2 cellular contexts compared by ENCODE assay signal in genomic region chr12:130775953-130776856, GRCh38.
TF ChIP-seq lines count a peak whose summit lies in the region.

No MANE protein-coding gene starts in this region.

TF ChIP-seq in SK-N-SH treated with all-trans-retinoic acid at 6 μM for 48 hours, 23 proteins besides CTCF, POLR2A, EP300 and RAD21 (continued from another document):
- TF ChIP-seq, protein P1, sequence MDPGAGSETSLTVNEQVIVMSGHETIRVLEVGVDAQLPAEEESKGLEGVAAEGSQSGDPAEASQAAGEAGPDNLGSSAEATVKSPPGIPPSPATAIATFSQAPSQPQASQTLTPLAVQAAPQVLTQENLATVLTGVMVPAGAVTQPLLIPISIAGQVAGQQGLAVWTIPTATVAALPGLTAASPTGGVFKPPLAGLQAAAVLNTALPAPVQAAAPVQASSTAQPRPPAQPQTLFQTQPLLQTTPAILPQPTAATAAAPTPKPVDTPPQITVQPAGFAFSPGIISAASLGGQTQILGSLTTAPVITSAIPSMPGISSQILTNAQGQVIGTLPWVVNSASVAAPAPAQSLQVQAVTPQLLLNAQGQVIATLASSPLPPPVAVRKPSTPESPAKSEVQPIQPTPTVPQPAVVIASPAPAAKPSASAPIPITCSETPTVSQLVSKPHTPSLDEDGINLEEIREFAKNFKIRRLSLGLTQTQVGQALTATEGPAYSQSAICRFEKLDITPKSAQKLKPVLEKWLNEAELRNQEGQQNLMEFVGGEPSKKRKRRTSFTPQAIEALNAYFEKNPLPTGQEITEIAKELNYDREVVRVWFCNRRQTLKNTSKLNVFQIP (CRISPR knock-in tag; IDR thresholded peaks at IDR 0.05; ENCODE audit: borderline replicate concordance, low read depth) = no peak
- TF ChIP-seq, protein P2, sequence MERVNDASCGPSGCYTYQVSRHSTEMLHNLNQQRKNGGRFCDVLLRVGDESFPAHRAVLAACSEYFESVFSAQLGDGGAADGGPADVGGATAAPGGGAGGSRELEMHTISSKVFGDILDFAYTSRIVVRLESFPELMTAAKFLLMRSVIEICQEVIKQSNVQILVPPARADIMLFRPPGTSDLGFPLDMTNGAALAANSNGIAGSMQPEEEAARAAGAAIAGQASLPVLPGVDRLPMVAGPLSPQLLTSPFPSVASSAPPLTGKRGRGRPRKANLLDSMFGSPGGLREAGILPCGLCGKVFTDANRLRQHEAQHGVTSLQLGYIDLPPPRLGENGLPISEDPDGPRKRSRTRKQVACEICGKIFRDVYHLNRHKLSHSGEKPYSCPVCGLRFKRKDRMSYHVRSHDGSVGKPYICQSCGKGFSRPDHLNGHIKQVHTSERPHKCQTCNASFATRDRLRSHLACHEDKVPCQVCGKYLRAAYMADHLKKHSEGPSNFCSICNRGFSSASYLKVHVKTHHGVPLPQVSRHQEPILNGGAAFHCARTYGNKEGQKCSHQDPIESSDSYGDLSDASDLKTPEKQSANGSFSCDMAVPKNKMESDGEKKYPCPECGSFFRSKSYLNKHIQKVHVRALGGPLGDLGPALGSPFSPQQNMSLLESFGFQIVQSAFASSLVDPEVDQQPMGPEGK (CRISPR knock-in tag; IDR thresholded peaks at IDR 0.05; ENCODE audit: borderline replicate concordance) = no peak

TF ChIP-seq in SK-N-SH, 30 proteins besides CTCF, POLR2A, EP300 and RAD21 (continued from another document):
- TF ChIP-seq MEF2A (IDR thresholded peaks at IDR 0.05; ENCODE audit: borderline replicate concordance, low read depth) = no peak
- no peak for TF ChIP-seq CHD2 (IDR thresholded peaks at IDR 0.05; ENCODE audit: low read length, partially characterized antibody)
- TF ChIP-seq MXI1 (IDR thresholded peaks at IDR 0.05; ENCODE audit: low read depth, low read length) = no peak
- TF ChIP-seq YY1 (IDR thresholded peaks at IDR 0.05; ENCODE audit: low read depth) = no peak
- no peak for TF ChIP-seq GABPA (IDR thresholded peaks at IDR 0.05; ENCODE audit: low read depth)
- TF ChIP-seq, protein P3, sequence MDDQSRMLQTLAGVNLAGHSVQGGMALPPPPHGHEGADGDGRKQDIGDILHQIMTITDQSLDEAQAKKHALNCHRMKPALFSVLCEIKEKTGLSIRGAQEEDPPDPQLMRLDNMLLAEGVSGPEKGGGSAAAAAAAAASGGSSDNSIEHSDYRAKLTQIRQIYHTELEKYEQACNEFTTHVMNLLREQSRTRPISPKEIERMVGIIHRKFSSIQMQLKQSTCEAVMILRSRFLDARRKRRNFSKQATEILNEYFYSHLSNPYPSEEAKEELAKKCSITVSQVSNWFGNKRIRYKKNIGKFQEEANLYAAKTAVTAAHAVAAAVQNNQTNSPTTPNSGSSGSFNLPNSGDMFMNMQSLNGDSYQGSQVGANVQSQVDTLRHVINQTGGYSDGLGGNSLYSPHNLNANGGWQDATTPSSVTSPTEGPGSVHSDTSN (IDR thresholded peaks at IDR 0.05) = no peak
- TF ChIP-seq GATA2 (CRISPR knock-in tag; IDR thresholded peaks at IDR 0.05) = no peak
- TF ChIP-seq, protein P4, sequence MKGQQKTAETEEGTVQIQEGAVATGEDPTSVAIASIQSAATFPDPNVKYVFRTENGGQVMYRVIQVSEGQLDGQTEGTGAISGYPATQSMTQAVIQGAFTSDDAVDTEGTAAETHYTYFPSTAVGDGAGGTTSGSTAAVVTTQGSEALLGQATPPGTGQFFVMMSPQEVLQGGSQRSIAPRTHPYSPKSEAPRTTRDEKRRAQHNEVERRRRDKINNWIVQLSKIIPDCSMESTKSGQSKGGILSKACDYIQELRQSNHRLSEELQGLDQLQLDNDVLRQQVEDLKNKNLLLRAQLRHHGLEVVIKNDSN (IDR thresholded peaks at IDR 0.05; ENCODE audit: borderline replicate concordance, low read depth) = no peak
TF ChIP-seq in SK-N-SH: peak in this region for 0.
